17 cellular contexts compared by ENCODE assay signal in the genomic region with DNA sequence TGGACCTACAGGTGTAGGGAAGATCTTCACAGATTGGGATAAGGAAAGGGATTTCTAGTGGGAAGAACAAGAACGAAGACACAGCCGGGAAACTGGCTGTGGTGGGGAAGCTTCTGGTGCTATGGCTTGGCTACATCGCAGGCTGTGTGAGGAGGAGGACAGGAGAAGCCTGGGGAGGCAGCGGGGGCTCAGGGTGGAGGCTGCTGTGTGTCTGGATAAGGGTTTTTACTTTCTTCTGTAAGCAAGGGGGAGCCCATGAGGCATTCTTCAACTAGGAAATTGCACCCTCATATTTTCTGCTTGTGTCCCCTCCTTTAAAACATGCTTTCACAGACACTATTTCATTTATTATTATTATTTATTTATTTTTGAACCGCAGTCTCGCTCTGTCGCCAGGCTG. TPM values are rescaled to one million over a fixed set of nuclear protein-coding genes. Genes with fewer than 3 reads are reported as not detected.
A peak's percentile ranks its signal among the peaks of the same experiment; 100 is the strongest.
DNase-seq lines count a peak whose midpoint lies in the region; ATAC-seq and TF ChIP-seq lines count a peak whose summit lies in the region.
"Had no signal": no experiment of that assay in that cellular context is flagged by ENCODE, and none has a peak within 500 bp of the region (broad histone marks: within the 10 kb centered on the region; RNA-seq: fewer than 3 reads in every experiment).

No MANE protein-coding gene starts in this region.

- no peak overlapping the region for H3K27ac ChIP-seq in right lobe of liver
- H3K27ac ChIP-seq: ovary had no signal

- intact Hi-C loops in right lobe of liver (cut with DNase I), result loop anchor here in 1 of 2 donors (10.0 kb wide), 1 partner anchor 99 kb away; no protein-coding TSS in a partner anchor

- H3K4me2 ChIP-seq in Loucy (ENCODE audit: low read depth, low read length, poor library complexity, severe bottlenecking), result no peak overlapping the region

- no peaks in the 10 kb centered on the region for H3K9me2 ChIP-seq in Loucy (replicated peaks; ENCODE audit: low read depth, low read length)

- H3K27me3 ChIP-seq in Loucy (ENCODE audit: insufficient read depth, low read length, poor library complexity, severe bottlenecking) (no peaks in the 10 kb centered on the region), right lobe of liver (no peaks in the 10 kb centered on the region)
- H3K27me3 ChIP-seq: ovary had no signal

- peak overlapping the region; percentile 69 for H3K27ac Mint-ChIP-seq in activated CD4-positive, alpha-beta T cell treated with anti-CD3 and anti-CD28 coated beads, Interleukin-2, amount 10 ng/mL, durations not matched to agents 7 days and 5 days
- no peak overlapping the region for H3K27ac Mint-ChIP-seq in chondrocyte (ENCODE audit: unreplicated experiment)
- peak overlapping the region; percentile 56 for H3K27ac Mint-ChIP-seq in stimulated activated effector memory CD8-positive, alpha-beta T cell treated with anti-CD3 and anti-CD28 coated beads, Interleukin-12 subunit alpha, Interleukin-12 subunit beta, amount 100 ng/mL, for 72 hours
- H3K27ac Mint-ChIP-seq in activated T-cell treated with anti-CD3 and anti-CD28 coated beads, Interleukin-2, amount 50 U/mL, for 72 hours, result no peak overlapping the region
- H3K27ac Mint-ChIP-seq: T-helper 2 cell treated with Interferon-gamma antibody and Interleukin-4, amounts not matched to agents 5 μg/mL and 100 μg/mL, for 36 hours had no signal

- H3K9me3 ChIP-seq in Loucy (ENCODE audit: insufficient read depth, low read depth, low read length) (no peaks in the 10 kb centered on the region), right lobe of liver (no peaks in the 10 kb centered on the region)
- H3K9me3 ChIP-seq: ovary, spleen had no signal

- TF ChIP-seq CTCF in Loucy (conservative IDR thresholded peaks at IDR 0.05; ENCODE audit: low read length) (peak; percentile 45), chondrocyte (IDR thresholded peaks at IDR 0.05) (peak; percentile 38), right lobe of liver (IDR thresholded peaks at IDR 0.05) (no peak)

- no peaks in the 10 kb centered on the region for H3K9me3 Mint-ChIP-seq in activated CD4-positive, alpha-beta T cell treated with anti-CD3 and anti-CD28 coated beads, Interleukin-2, amount 10 ng/mL, durations not matched to agents 7 days and 5 days
- no peaks in the 10 kb centered on the region for H3K9me3 Mint-ChIP-seq in chondrocyte (ENCODE audit: low read depth)
- H3K9me3 Mint-ChIP-seq in stimulated activated effector memory CD8-positive, alpha-beta T cell treated with anti-CD3 and anti-CD28 coated beads, Interleukin-12 subunit alpha, Interleukin-12 subunit beta, amount 100 ng/mL, for 72 hours, result no peaks in the 10 kb centered on the region
- H3K9me3 Mint-ChIP-seq in activated T-cell treated with anti-CD3 and anti-CD28 coated beads, Interleukin-2, amount 50 U/mL, for 72 hours, result no peaks in the 10 kb centered on the region
- H3K9me3 Mint-ChIP-seq: T-helper 2 cell treated with Interferon-gamma antibody and Interleukin-4, amounts not matched to agents 5 μg/mL and 100 μg/mL, for 36 hours had no signal

- H4K20me1 ChIP-seq in Loucy (ENCODE audit: insufficient read depth, low read length, poor library complexity, severe bottlenecking), result no peaks in the 10 kb centered on the region

- peaks cover 52% of the 10 kb centered on the region for H3K4me1 Mint-ChIP-seq in activated CD4-positive, alpha-beta T cell treated with anti-CD3 and anti-CD28 coated beads, Interleukin-2, amount 10 ng/mL, durations not matched to agents 7 days and 5 days
- H3K4me1 Mint-ChIP-seq in chondrocyte (ENCODE audit: low read depth), result peaks cover 19% of the 10 kb centered on the region
- H3K4me1 Mint-ChIP-seq in stimulated activated effector memory CD8-positive, alpha-beta T cell treated with anti-CD3 and anti-CD28 coated beads, Interleukin-12 subunit alpha, Interleukin-12 subunit beta, amount 100 ng/mL, for 72 hours, result peaks cover 51% of the 10 kb centered on the region
- H3K4me1 Mint-ChIP-seq in activated T-cell treated with anti-CD3 and anti-CD28 coated beads, Interleukin-2, amount 50 U/mL, for 72 hours (ENCODE audit: low read depth), result peaks cover 42% of the 10 kb centered on the region

- no peak for DNase-seq in activated CD4-positive, alpha-beta T cell treated with anti-CD3 and anti-CD28 coated beads, Interleukin-2, amount 10 ng/mL, durations not matched to agents 7 days and 5 days
- DNase-seq in activated CD4-positive, alpha-beta T cell treated with anti-CD3 and anti-CD28 coated beads for 4 hours, result no peak
- DNase-seq in chondrocyte (ENCODE audit: low spot score), result no peak
- DNase-seq in stimulated activated effector memory CD8-positive, alpha-beta T cell treated with anti-CD3 and anti-CD28 coated beads, Interleukin-12 subunit alpha, Interleukin-12 subunit beta, amount 100 ng/mL, for 72 hours (ENCODE audit: low spot score in 2 of 2), result no peak
- no peak for DNase-seq in activated T-cell treated with anti-CD3 and anti-CD28 coated beads, Interleukin-2, amount 50 U/mL, for 72 hours
- DNase-seq in right lobe of liver, result no peak
- no peak for DNase-seq in NCI-H748 (lab: John Stamatoyannopoulos, UW; ENCODE audit: unreplicated experiment)
- DNase-seq: activated gamma-delta T cell; effector memory CD4-positive, alpha-beta T cell; foreskin melanocyte; midbrain; NCI-H1105 treated with DMSO at 0.1 percent for 48 hours; ovary; spleen had no signal

- peaks cover 35% of the 10 kb centered on the region for H3K4me1 ChIP-seq in Loucy (ENCODE audit: insufficient read depth, low read length, poor library complexity, severe bottlenecking)
- H3K4me1 ChIP-seq in right lobe of liver, result peaks cover 0 to 27% (median 1%) of the 10 kb centered on the region in 4 donors

- peaks cover 7% of the 10 kb centered on the region for H3K27me3 Mint-ChIP-seq in activated CD4-positive, alpha-beta T cell treated with anti-CD3 and anti-CD28 coated beads, Interleukin-2, amount 10 ng/mL, durations not matched to agents 7 days and 5 days
- peaks cover 13% of the 10 kb centered on the region for H3K27me3 Mint-ChIP-seq in chondrocyte (ENCODE audit: low read depth)
- peaks cover 5% of the 10 kb centered on the region for H3K27me3 Mint-ChIP-seq in activated T-cell treated with anti-CD3 and anti-CD28 coated beads, Interleukin-2, amount 50 U/mL, for 72 hours (ENCODE audit: low read depth)

- H3K79me2 ChIP-seq in Loucy (ENCODE audit: insufficient read depth, low read length), result no peaks in the 10 kb centered on the region

- no peaks in the 10 kb centered on the region for H3K36me3 ChIP-seq in Loucy (ENCODE audit: insufficient read depth, low read length)
- no peaks in the 10 kb centered on the region for H3K36me3 ChIP-seq in right lobe of liver
- H3K36me3 ChIP-seq: ovary, spleen had no signal

- H2AFZ ChIP-seq in Loucy (ENCODE audit: low read length), result no peak overlapping the region

- peaks cover 2% of the 10 kb centered on the region for H3K36me3 Mint-ChIP-seq in activated CD4-positive, alpha-beta T cell treated with anti-CD3 and anti-CD28 coated beads, Interleukin-2, amount 10 ng/mL, durations not matched to agents 7 days and 5 days (ENCODE audit: low read depth)
- no peaks in the 10 kb centered on the region for H3K36me3 Mint-ChIP-seq in chondrocyte (ENCODE audit: low read depth)
- peaks cover 13% of the 10 kb centered on the region for H3K36me3 Mint-ChIP-seq in stimulated activated effector memory CD8-positive, alpha-beta T cell treated with anti-CD3 and anti-CD28 coated beads, Interleukin-12 subunit alpha, Interleukin-12 subunit beta, amount 100 ng/mL, for 72 hours
- H3K36me3 Mint-ChIP-seq in activated T-cell treated with anti-CD3 and anti-CD28 coated beads, Interleukin-2, amount 50 U/mL, for 72 hours (ENCODE audit: insufficient read depth in 2 of 2), result no peaks in the 10 kb centered on the region

- no peak overlapping the region for H3K4me3 Mint-ChIP-seq in activated CD4-positive, alpha-beta T cell treated with anti-CD3 and anti-CD28 coated beads, Interleukin-2, amount 10 ng/mL, durations not matched to agents 7 days and 5 days
- no peak overlapping the region for H3K4me3 Mint-ChIP-seq in chondrocyte (ENCODE audit: unreplicated experiment)
- no peak overlapping the region for H3K4me3 Mint-ChIP-seq in stimulated activated effector memory CD8-positive, alpha-beta T cell treated with anti-CD3 and anti-CD28 coated beads, Interleukin-12 subunit alpha, Interleukin-12 subunit beta, amount 100 ng/mL, for 72 hours
- H3K4me3 Mint-ChIP-seq in activated T-cell treated with anti-CD3 and anti-CD28 coated beads, Interleukin-2, amount 50 U/mL, for 72 hours, result no peak overlapping the region
- H3K4me3 Mint-ChIP-seq: T-helper 2 cell treated with Interferon-gamma antibody and Interleukin-4, amounts not matched to agents 5 μg/mL and 100 μg/mL, for 36 hours had no signal

- CTCF ChIA-PET in activated CD4-positive, alpha-beta T cell treated with anti-CD3 and anti-CD28 coated beads, Interleukin-2, amount 10 ng/mL, durations not matched to agents 7 days and 5 days (lab: Charles Lee), result interaction anchor here (0.6 to 1.4 kb wide), 4 partner anchors 10 to 485 kb away, joined by 3 to 7 read pairs (median 4); no protein-coding TSS in a partner anchor

- 61% methylated on average over 4 of the region's 7 CpGs for WGBS in right lobe of liver (ENCODE audit: insufficient coverage, low coverage, low lambda C conversion rate, missing lambda C conversion rate)

- no peak overlapping the region for H3K9ac ChIP-seq in Loucy (ENCODE audit: low read depth, low read length, poor library complexity, severe bottlenecking)

- ATAC-seq in stimulated activated effector memory CD8-positive, alpha-beta T cell treated with anti-CD3 and anti-CD28 coated beads, Interleukin-12 subunit alpha, Interleukin-12 subunit beta, amount 100 ng/mL, for 72 hours, result no peak
- no peak for ATAC-seq in activated T-cell treated with anti-CD3 and anti-CD28 coated beads, Interleukin-2, amount 50 U/mL, for 72 hours (replicated peaks in 1 of 2)
- ATAC-seq in right lobe of liver, result no peak

- H3K4me3 ChIP-seq in Loucy (ENCODE audit: low read length, poor library complexity, severe bottlenecking) (no peak overlapping the region), right lobe of liver (no peak overlapping the region)
- H3K4me3 ChIP-seq: ovary, spleen had no signal

- no peak for TF ChIP-seq POLR2A in right lobe of liver (IDR thresholded peaks at IDR 0.05)

- POLR2A ChIA-PET in activated CD4-positive, alpha-beta T cell treated with anti-CD3 and anti-CD28 coated beads, Interleukin-2, amount 10 ng/mL, durations not matched to agents 7 days and 5 days (lab: Charles Lee), result no interaction called here

- no peaks in the 10 kb centered on the region for H3F3A ChIP-seq in Loucy (ENCODE audit: low read depth)

RNA-seq across cellular contexts. Expression of gene RHBDF2, which starts 2.9 kb away (rescaled TPM):
- total RNA-seq in activated CD4-positive, alpha-beta T cell treated with anti-CD3 and anti-CD28 coated beads, Interleukin-2, amount 10 ng/mL, durations not matched to agents 7 days and 5 days, result 10 to 100 TPM; 37.1 to 41.6 TPM
- total RNA-seq in chondrocyte (4.7 to 5.4 TPM (median 4.9 TPM) in 3 replicates), right lobe of liver (10 to 100 TPM in 3 of 6 experiments, 1 to 10 TPM in 3; 7.1 to 18.6 (median 11.0) TPM)
- total RNA-seq in activated T-cell treated with anti-CD3 and anti-CD28 coated beads, Interleukin-2, amount 50 U/mL, for 72 hours, result 10 to 100 TPM; 38.7 to 39.0 TPM

RNA-seq across cellular contexts. Expression of gene CYGB, which starts 33.4 kb away (rescaled TPM):
- not detected for total RNA-seq in activated CD4-positive, alpha-beta T cell treated with anti-CD3 and anti-CD28 coated beads, Interleukin-2, amount 10 ng/mL, durations not matched to agents 7 days and 5 days
- total RNA-seq in chondrocyte (0.48 to 5.4 TPM (median 4.6 TPM) in 3 replicates), right lobe of liver (1 to 10 TPM; 1.8 to 4.1 (median 3.1) TPM)
- total RNA-seq in activated T-cell treated with anti-CD3 and anti-CD28 coated beads, Interleukin-2, amount 50 U/mL, for 72 hours, result under 1 TPM in 1 of 2 donors, not detected in 1; 0.44 TPM

RNA-seq across cellular contexts. Expression of gene PRCD, which starts 35.7 kb away (rescaled TPM):
- not detected for total RNA-seq in activated CD4-positive, alpha-beta T cell treated with anti-CD3 and anti-CD28 coated beads, Interleukin-2, amount 10 ng/mL, durations not matched to agents 7 days and 5 days
- total RNA-seq in chondrocyte, result 0.55 to 1.0 TPM (median 0.92 TPM) in 3 replicates
- total RNA-seq in activated T-cell treated with anti-CD3 and anti-CD28 coated beads, Interleukin-2, amount 50 U/mL, for 72 hours, result 1 to 10 TPM; 1.1 to 1.5 TPM
- 1 to 10 TPM in 1 of 6 experiments, under 1 TPM in 2, not detected in 3; 0.12 to 1.3 (median 0.22) TPM for total RNA-seq in right lobe of liver

RNA-seq across cellular contexts. Expression of gene AANAT, which starts 36.7 kb away (rescaled TPM):
- total RNA-seq in activated CD4-positive, alpha-beta T cell treated with anti-CD3 and anti-CD28 coated beads, Interleukin-2, amount 10 ng/mL, durations not matched to agents 7 days and 5 days, result not detected
- total RNA-seq in chondrocyte (not detected in 3 replicates), right lobe of liver (not detected)
- total RNA-seq in activated T-cell treated with anti-CD3 and anti-CD28 coated beads, Interleukin-2, amount 50 U/mL, for 72 hours, result not detected
- total RNA-seq: ovary, spleen, subcutaneous adipose tissue had no signal

RNA-seq across cellular contexts. Expression of gene UBE2O, which starts 51.2 kb away (rescaled TPM):
- total RNA-seq in activated CD4-positive, alpha-beta T cell treated with anti-CD3 and anti-CD28 coated beads, Interleukin-2, amount 10 ng/mL, durations not matched to agents 7 days and 5 days, result 10 to 100 TPM; 30.5 to 31.3 TPM
- total RNA-seq in chondrocyte, result 20.0 to 22.1 TPM (median 22.0 TPM) in 3 replicates
- 10 to 100 TPM; 21.5 to 22.8 TPM for total RNA-seq in activated T-cell treated with anti-CD3 and anti-CD28 coated beads, Interleukin-2, amount 50 U/mL, for 72 hours
- total RNA-seq in right lobe of liver, result 10 to 100 TPM in 5 of 6 experiments, 1 to 10 TPM in 1; 10.0 to 12.9 (median 12.0) TPM

Comparison
In these comparisons a context has a peak if more than half of its experiments do, and no peak if none do; other contexts are left out.
1. H3K27ac Mint-ChIP-seq: peak in activated CD4-positive, alpha-beta T cell treated with anti-CD3 and anti-CD28 coated beads, Interleukin-2, amount 10 ng/mL, durations not matched to agents 7 days and 5 days (single experiment) and stimulated activated effector memory CD8-positive, alpha-beta T cell treated with anti-CD3 and anti-CD28 coated beads, Interleukin-12 subunit alpha, Interleukin-12 subunit beta, amount 100 ng/mL, for 72 hours (single experiment); none in chondrocyte (single experiment) and activated T-cell treated with anti-CD3 and anti-CD28 coated beads, Interleukin-2, amount 50 U/mL, for 72 hours (single experiment).
2. CTCF ChIP-seq: peak in Loucy (single experiment) and chondrocyte (single experiment); none in right lobe of liver (0 of 4).